ENCODE assay signal across 8 cellular contexts in the genomic region with DNA sequence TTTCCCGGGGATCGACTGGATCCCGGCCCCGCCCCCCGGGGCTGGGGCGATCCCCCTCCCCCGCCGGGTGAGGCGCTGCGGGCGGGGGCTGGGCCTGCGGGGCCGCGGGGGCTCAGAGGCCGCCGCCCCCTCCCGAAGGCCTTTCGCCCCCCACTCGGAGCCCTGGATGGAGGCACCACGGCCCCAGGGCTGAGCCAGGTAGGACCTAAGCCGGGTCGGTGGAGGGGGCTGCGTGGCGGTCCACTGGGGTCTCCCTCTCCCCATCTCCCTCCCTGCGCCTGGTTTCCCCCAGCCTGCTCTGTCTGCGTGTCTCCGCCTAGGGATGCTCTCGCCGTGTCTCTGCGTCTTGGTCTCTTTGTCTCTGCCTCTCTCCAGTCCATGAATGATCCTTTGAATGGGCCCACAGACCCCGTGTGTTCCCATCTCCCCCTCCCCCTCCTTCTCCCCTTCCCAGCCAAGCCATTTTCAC. TPM values are rescaled to one million over a fixed set of nuclear protein-coding genes. Genes with fewer than 3 reads are reported as not detected.
DNase-seq lines count a peak whose midpoint lies in the region; ATAC-seq, FAIRE-seq and TF ChIP-seq lines count a peak whose summit lies in the region.

No MANE protein-coding gene starts in this region.

- H4K20me1 ChIP-seq in hepatocyte (ENCODE audit: insufficient read depth, poor library complexity, severe bottlenecking) = no peaks in the 10 kb centered on the region

- H3K9me2 ChIP-seq in hepatocyte (replicated peaks; ENCODE audit: insufficient read depth) = no peaks in the 10 kb centered on the region

- H3K27me3 ChIP-seq in HAP-1 (ENCODE audit: low read depth) = no peaks in the 10 kb centered on the region
- no peaks in the 10 kb centered on the region for H3K27me3 ChIP-seq in hepatocyte
- H3K27me3 ChIP-seq in small intestine (ENCODE audit: control insufficient read depth in 2 of 2, insufficient read depth in 2 of 2, low read length in 2 of 2) = no peaks in the 10 kb centered on the region

- TF ChIP-seq CTCF in hepatocyte (IDR thresholded peaks at IDR 0.05; ENCODE audit: poor library complexity) = no peak

- H3K27me3 Mint-ChIP-seq in activated CD8-positive, alpha-beta T cell treated with anti-CD3 and anti-CD28 coated beads, Interleukin-2, amount 10 ng/mL, durations not matched to agents 7 days and 5 days (ENCODE audit: low read depth) = peaks cover 9% of the 10 kb centered on the region

- H3K9me3 ChIP-seq in HAP-1 = no peaks in the 10 kb centered on the region
- no peaks in the 10 kb centered on the region for H3K9me3 ChIP-seq in hepatocyte (ENCODE audit: low read depth)
- H3K9me3 ChIP-seq in small intestine (ENCODE audit: control insufficient read depth, low read depth) = no peaks in the 10 kb centered on the region

- peaks cover 18% of the 10 kb centered on the region for H3K4me1 Mint-ChIP-seq in activated CD8-positive, alpha-beta T cell treated with anti-CD3 and anti-CD28 coated beads, Interleukin-2, amount 10 ng/mL, durations not matched to agents 7 days and 5 days (ENCODE audit: low read depth)

- H3K4me1 ChIP-seq in HAP-1 = peaks cover 6% of the 10 kb centered on the region
- peaks cover 9% of the 10 kb centered on the region for H3K4me1 ChIP-seq in hepatocyte (ENCODE audit: insufficient read depth)
- peaks cover 0 to 7% of the 10 kb centered on the region in 2 donors for H3K4me1 ChIP-seq in small intestine (ENCODE audit: control insufficient read depth in 2 of 2, insufficient read depth in 1 of 2, low read depth in 1 of 2, low read length in 1 of 2)

- H3K27ac Mint-ChIP-seq in activated CD8-positive, alpha-beta T cell treated with anti-CD3 and anti-CD28 coated beads, Interleukin-2, amount 10 ng/mL, durations not matched to agents 7 days and 5 days = no peak overlapping the region

- H3K4me2 ChIP-seq in hepatocyte = peak overlapping the region; percentile 97

- FAIRE-seq in small intestine (lab: Jason Lieb, UNC) = no peak

- ATAC-seq in activated CD8-positive, alpha-beta T cell treated with anti-CD3 and anti-CD28 coated beads, Interleukin-2, amount 10 ng/mL, durations not matched to agents 7 days and 5 days = no peak
- ATAC-seq in HG03095 (IDR thresholded peaks at IDR 0.05; ENCODE audit: unreplicated experiment) = no peak

- WGBS in hepatocyte (ENCODE audit: low lambda C conversion rate, missing lambda C conversion rate) = 7% methylated on average over 3 of the region's 31 CpGs
- WGBS in small intestine, 3 donors = 9 to 21% (median 13%) methylated on average over 17 to 31 of the region's 31 CpGs

- in situ Hi-C loops in HAP-1 (cut with MboI; ENCODE audit: low sequenced_read_pairs) = no loop called here

- DNase-seq in HAP-1 (ENCODE audit: low spot score in 2 of 2) = peak in 1 of 2 experiments; percentile 40
- no peak for DNase-seq in activated CD8-positive, alpha-beta T cell treated with anti-CD3 and anti-CD28 coated beads, Interleukin-2, amount 10 ng/mL, durations not matched to agents 7 days and 5 days
- DNase-seq in hepatocyte (ENCODE audit: low spot score) = peak; percentile 40
- DNase-seq in small intestine = no peak
- no peak for DNase-seq in NCI-H2081 (lab: John Stamatoyannopoulos, UW)
- DNase-seq in hippocampal formation (lab: John Stamatoyannopoulos, UW) = no peak
- DNase-seq in NCI-H1436 (lab: John Stamatoyannopoulos, UW) = no peak

- H3K36me3 ChIP-seq in HAP-1 (replicated peaks) = peaks cover 14% of the 10 kb centered on the region
- H3K36me3 ChIP-seq in hepatocyte (replicated peaks; ENCODE audit: insufficient read depth, low read depth) = no peaks in the 10 kb centered on the region
- H3K36me3 ChIP-seq in small intestine (ENCODE audit: control insufficient read depth in 2 of 2, insufficient read depth in 2 of 2, low read length in 2 of 2) = no peaks in the 10 kb centered on the region

- POLR2A ChIA-PET in activated CD8-positive, alpha-beta T cell treated with anti-CD3 and anti-CD28 coated beads, Interleukin-2, amount 10 ng/mL, durations not matched to agents 7 days and 5 days (lab: Charles Lee) = no interaction called here

- peak overlapping the region; percentile 23 for H2AFZ ChIP-seq in hepatocyte

- CTCF ChIA-PET in activated CD8-positive, alpha-beta T cell treated with anti-CD3 and anti-CD28 coated beads, Interleukin-2, amount 10 ng/mL, durations not matched to agents 7 days and 5 days (lab: Charles Lee) = interaction anchor here (2.0 to 2.8 kb wide), 2 partner anchors 31 to 51 kb away, joined by 5 to 14 read pairs; a partner anchor contains a TSS

- H3K36me3 Mint-ChIP-seq in activated CD8-positive, alpha-beta T cell treated with anti-CD3 and anti-CD28 coated beads, Interleukin-2, amount 10 ng/mL, durations not matched to agents 7 days and 5 days (ENCODE audit: low read depth) = peaks cover 2% of the 10 kb centered on the region

- peaks cover 19% of the 10 kb centered on the region for H3K79me2 ChIP-seq in hepatocyte

- H3K27ac ChIP-seq in hepatocyte (peak overlapping the region; percentile 63), small intestine (ENCODE audit: low read depth in 1 of 2, low read length in 1 of 2) (no peak overlapping the region)

- H3K4me3 ChIP-seq in HAP-1 (peak overlapping the region; percentile 69), hepatocyte (peak overlapping the region; percentile 50), small intestine (ENCODE audit: low read depth in 1 of 2, low read length in 2 of 2) (peak overlapping the region; percentile 38 to 62)

- peak overlapping the region; percentile 11 for H3K4me3 Mint-ChIP-seq in activated CD8-positive, alpha-beta T cell treated with anti-CD3 and anti-CD28 coated beads, Interleukin-2, amount 10 ng/mL, durations not matched to agents 7 days and 5 days

- no peaks in the 10 kb centered on the region for H3K9me3 Mint-ChIP-seq in activated CD8-positive, alpha-beta T cell treated with anti-CD3 and anti-CD28 coated beads, Interleukin-2, amount 10 ng/mL, durations not matched to agents 7 days and 5 days (ENCODE audit: insufficient read depth)

RNA-seq across cellular contexts. Expression of a gene that starts 1.6 kb away (rescaled TPM):
- total RNA-seq in activated CD8-positive, alpha-beta T cell treated with anti-CD3 and anti-CD28 coated beads, Interleukin-2, amount 10 ng/mL, durations not matched to agents 7 days and 5 days = 10 to 100 TPM; 61.8 to 62.3 TPM
- 109 and 118 TPM in 2 replicates for total RNA-seq in hepatocyte
- polyA plus RNA-seq in hepatocyte (105 and 109 TPM in 2 replicates), small intestine (100 to 1,000 TPM; 193 to 771 (median 521) TPM)

RNA-seq across cellular contexts. Expression of a gene that starts 2.2 kb away (rescaled TPM):
- total RNA-seq in activated CD8-positive, alpha-beta T cell treated with anti-CD3 and anti-CD28 coated beads, Interleukin-2, amount 10 ng/mL, durations not matched to agents 7 days and 5 days = 1 to 10 TPM; 4.7 to 5.2 TPM
- 4.1 and 7.2 TPM in 2 replicates for total RNA-seq in hepatocyte
- polyA plus RNA-seq in hepatocyte = 4.3 and 6.6 TPM in 2 replicates
- 1 to 10 TPM in 1 of 3 donors, under 1 TPM in 2; 0.22 to 4.6 (median 0.54) TPM for polyA plus RNA-seq in small intestine

RNA-seq across cellular contexts. Expression of a gene that starts 11.1 kb away (rescaled TPM):
- total RNA-seq in activated CD8-positive, alpha-beta T cell treated with anti-CD3 and anti-CD28 coated beads, Interleukin-2, amount 10 ng/mL, durations not matched to agents 7 days and 5 days = 10 to 100 TPM; 87.9 to 92.6 TPM
- 11.8 and 17.6 TPM in 2 replicates for total RNA-seq in hepatocyte
- polyA plus RNA-seq in hepatocyte (58.0 and 59.6 TPM in 2 replicates), small intestine (10 to 100 TPM in 2 of 3 donors, 1 to 10 TPM in 1; 6.3 to 18.0 (median 14.1) TPM)

RNA-seq across cellular contexts. Expression of a gene that starts 14.7 kb away (rescaled TPM):
- not detected for total RNA-seq in activated CD8-positive, alpha-beta T cell treated with anti-CD3 and anti-CD28 coated beads, Interleukin-2, amount 10 ng/mL, durations not matched to agents 7 days and 5 days
- total RNA-seq in hepatocyte = not detected in 2 replicates
- polyA plus RNA-seq in hepatocyte = 0.21 TPM in 1 of 2 replicates, not detected in the other
- polyA plus RNA-seq in small intestine = not detected

RNA-seq across cellular contexts. Expression of a gene that starts 20.0 kb away (rescaled TPM):
- total RNA-seq in activated CD8-positive, alpha-beta T cell treated with anti-CD3 and anti-CD28 coated beads, Interleukin-2, amount 10 ng/mL, durations not matched to agents 7 days and 5 days = not detected
- total RNA-seq in hepatocyte = not detected in 2 replicates
- polyA plus RNA-seq in hepatocyte = not detected in 2 replicates
- not detected for polyA plus RNA-seq in small intestine
